In the genomic region with DNA sequence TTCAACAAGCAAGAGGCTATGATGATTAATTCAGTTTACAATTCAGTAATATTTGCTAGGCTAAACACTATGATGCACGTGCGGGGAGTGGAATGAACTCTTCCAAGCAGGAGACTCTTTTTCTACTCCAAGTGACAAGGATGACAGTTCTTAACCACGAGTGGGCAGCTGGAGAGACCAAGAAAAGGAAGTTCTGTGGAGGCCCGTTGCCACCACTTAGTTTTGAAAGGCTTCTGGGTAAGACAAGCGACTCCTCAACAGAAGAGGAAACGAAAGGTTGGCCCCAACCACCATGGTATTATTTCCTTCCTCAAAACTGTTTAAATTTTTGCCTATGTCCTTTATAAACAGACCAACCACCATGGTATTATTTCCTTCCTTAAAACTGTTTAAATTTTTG, we compare ENCODE assay signal across 8 cellular contexts. TPM values are rescaled to one million over a fixed set of nuclear protein-coding genes. Genes with fewer than 3 reads are reported as not detected.
DNase-seq lines count a peak whose midpoint lies in the region; ATAC-seq and TF ChIP-seq lines count a peak whose summit lies in the region.

No MANE protein-coding gene starts in this region.

- no peak for ATAC-seq in activated T-cell treated with anti-CD3 and anti-CD28 coated beads, Interleukin-2, amount 50 U/mL, for 4 hours
- no peak for ATAC-seq in HG02623 (IDR thresholded peaks at IDR 0.05; ENCODE audit: unreplicated experiment)
- ATAC-seq in GM19023 (IDR thresholded peaks at IDR 0.05; ENCODE audit: unreplicated experiment) = no peak

- H3K9me3 ChIP-seq in colonic mucosa = no peaks in the 10 kb centered on the region

- no peaks in the 10 kb centered on the region for H3K27me3 Mint-ChIP-seq in activated T-cell treated with anti-CD3 and anti-CD28 coated beads, Interleukin-2, amount 50 U/mL, for 4 hours (ENCODE audit: low read depth)
- no peaks in the 10 kb centered on the region for H3K27me3 Mint-ChIP-seq in stimulated activated naive CD8-positive, alpha-beta T cell treated with anti-CD3 and anti-CD28 coated beads, Interleukin-15, Interleukin-2, amounts not matched to agents 100 ng/mL and 50 ng/mL, for 24 hours

- no peak for DNase-seq in activated T-cell treated with anti-CD3 and anti-CD28 coated beads, Interleukin-2, amount 50 U/mL, for 4 hours
- DNase-seq in activated T-cell treated with anti-CD3 and anti-CD28 coated beads for 4 hours (no peak), NB4 (ENCODE audit: low read depth) (peak; percentile 98), colonic mucosa (peak; percentile 26), NCI-H526 treated with DMSO at 0.1 percent for 48 hours (lab: John Stamatoyannopoulos, UW) (no peak)

- H3K9me3 Mint-ChIP-seq in activated T-cell treated with anti-CD3 and anti-CD28 coated beads, Interleukin-2, amount 50 U/mL, for 4 hours = no peaks in the 10 kb centered on the region
- no peaks in the 10 kb centered on the region for H3K9me3 Mint-ChIP-seq in stimulated activated naive CD8-positive, alpha-beta T cell treated with anti-CD3 and anti-CD28 coated beads, Interleukin-15, Interleukin-2, amounts not matched to agents 100 ng/mL and 50 ng/mL, for 24 hours

- H3K27ac Mint-ChIP-seq in stimulated activated naive CD8-positive, alpha-beta T cell treated with anti-CD3 and anti-CD28 coated beads, Interleukin-15, Interleukin-2, amounts not matched to agents 100 ng/mL and 50 ng/mL, for 24 hours = peak overlapping the region; percentile 97

- peaks cover 10% of the 10 kb centered on the region for H3K4me1 ChIP-seq in colonic mucosa

- peaks cover 50% of the 10 kb centered on the region for H3K4me1 Mint-ChIP-seq in activated T-cell treated with anti-CD3 and anti-CD28 coated beads, Interleukin-2, amount 50 U/mL, for 4 hours (ENCODE audit: low read depth)
- H3K4me1 Mint-ChIP-seq in stimulated activated naive CD8-positive, alpha-beta T cell treated with anti-CD3 and anti-CD28 coated beads, Interleukin-15, Interleukin-2, amounts not matched to agents 100 ng/mL and 50 ng/mL, for 24 hours (ENCODE audit: low read depth) = peaks cover 49% of the 10 kb centered on the region

- H3K4me3 ChIP-seq in NB4 (ENCODE audit: low read depth, low read length) (peak overlapping the region; percentile 94), colonic mucosa (no peak overlapping the region)

- H3K27me3 ChIP-seq in colonic mucosa = no peaks in the 10 kb centered on the region

- no peak overlapping the region for H3K27ac ChIP-seq in colonic mucosa

- peaks cover 3% of the 10 kb centered on the region for H3K36me3 ChIP-seq in colonic mucosa

- H3K4me3 Mint-ChIP-seq in activated T-cell treated with anti-CD3 and anti-CD28 coated beads, Interleukin-2, amount 50 U/mL, for 4 hours = peak overlapping the region; percentile 96
- H3K4me3 Mint-ChIP-seq in stimulated activated naive CD8-positive, alpha-beta T cell treated with anti-CD3 and anti-CD28 coated beads, Interleukin-15, Interleukin-2, amounts not matched to agents 100 ng/mL and 50 ng/mL, for 24 hours = peak overlapping the region; percentile 98

- peaks cover 30% of the 10 kb centered on the region for H3K36me3 Mint-ChIP-seq in activated T-cell treated with anti-CD3 and anti-CD28 coated beads, Interleukin-2, amount 50 U/mL, for 4 hours (ENCODE audit: insufficient read depth)
- H3K36me3 Mint-ChIP-seq in stimulated activated naive CD8-positive, alpha-beta T cell treated with anti-CD3 and anti-CD28 coated beads, Interleukin-15, Interleukin-2, amounts not matched to agents 100 ng/mL and 50 ng/mL, for 24 hours (ENCODE audit: low read depth) = peaks cover 49% of the 10 kb centered on the region

- intact Hi-C loops in colonic mucosa (cut with DNase I) = no loop called here

- no peak overlapping the region for H3K9ac ChIP-seq in colonic mucosa (ENCODE audit: low read depth in 2 of 2, low read length in 2 of 2)

- TF ChIP-seq CTCF in NB4 (IDR thresholded peaks at IDR 0.05; ENCODE audit: low read depth, low read length) = no peak
- no peak for TF ChIP-seq CTCF in colonic mucosa (IDR thresholded peaks at IDR 0.05)

- no peak for TF ChIP-seq POLR2A in NB4 (IDR thresholded peaks at IDR 0.05; ENCODE audit: extremely low read depth, insufficient read length)

RNA-seq across cellular contexts. Expression of gene DCAF12, which starts 2.8 kb away (rescaled TPM):
- 10 to 100 TPM; 38.7 to 44.7 (median 41.4) TPM for total RNA-seq in activated T-cell treated with anti-CD3 and anti-CD28 coated beads, Interleukin-2, amount 50 U/mL, for 4 hours
- total RNA-seq in colonic mucosa = 10 to 100 TPM; 37.9 to 41.5 TPM

RNA-seq across cellular contexts. Expression of gene UBAP1, which starts 55.2 kb away (rescaled TPM):
- 10 to 100 TPM; 31.7 to 35.9 (median 34.6) TPM for total RNA-seq in activated T-cell treated with anti-CD3 and anti-CD28 coated beads, Interleukin-2, amount 50 U/mL, for 4 hours
- total RNA-seq in colonic mucosa = 10 to 100 TPM; 32.9 to 45.4 TPM

Comparison
In these comparisons a context has a peak if more than half of its experiments do, and no peak if none do; other contexts are left out.
1. DNase-seq: peak in NB4 (single experiment) and colonic mucosa (single experiment); none in activated T-cell treated with anti-CD3 and anti-CD28 coated beads, Interleukin-2, amount 50 U/mL, for 4 hours (single experiment), activated T-cell treated with anti-CD3 and anti-CD28 coated beads for 4 hours (single experiment) and NCI-H526 treated with DMSO at 0.1 percent for 48 hours (single experiment).